ENCODE assay signal across 19 cellular contexts in genomic region chr12:47340391-47341015, GRCh38.
A peak's percentile ranks its signal among the peaks of the same experiment; 100 is the strongest.
DNase-seq lines count a peak whose midpoint lies in the region; ATAC-seq, FAIRE-seq and TF ChIP-seq lines count a peak whose summit lies in the region.
"Had no signal": no experiment of that assay in that cellular context is flagged by ENCODE, and none has a peak within 500 bp of the region (broad histone marks: within the 10 kb centered on the region; RNA-seq: fewer than 3 reads in every experiment).

No MANE protein-coding gene starts in this region.

- no peaks in the 10 kb centered on the region for H4K20me1 ChIP-seq in H1 (replicated peaks in 1 of 2; ENCODE audit: control insufficient read depth in 1 of 2, insufficient read depth in 2 of 2, low read length in 2 of 2)

- H4K5ac ChIP-seq in H1 (ENCODE audit: insufficient read length, low read depth, low read length) = no peak overlapping the region

- no peak overlapping the region for H3K4me2 ChIP-seq in H1 (ENCODE audit: insufficient read depth in 1 of 2, low read depth in 2 of 2, low read length in 2 of 2)

- no peak overlapping the region for H2BK120ac ChIP-seq in H1 (replicated peaks; ENCODE audit: low read depth, low read length)

- H2BK12ac ChIP-seq in H1 (ENCODE audit: low read depth, low read length) = no peak overlapping the region

- TF ChIP-seq POLR2A in H1 (IDR thresholded peaks at IDR 0.05; ENCODE audit: control extremely low read depth in 1 of 2, low read depth in 2 of 2, low read length in 2 of 2) (no peak), thyroid gland (IDR thresholded peaks at IDR 0.05) (no peak)

- no peak for TF ChIP-seq CTCF in astrocyte of the cerebellum (IDR thresholded peaks at IDR 0.05; ENCODE audit: low read depth, low read length, missing control alignments)
- TF ChIP-seq CTCF in H1 (IDR thresholded peaks at IDR 0.05; ENCODE audit: control extremely low read depth in 1 of 3, insufficient read depth in 1 of 3, low read depth in 1 of 3, low read length in 3 of 3) = no peak
- TF ChIP-seq CTCF in thyroid gland (IDR thresholded peaks at IDR 0.05) = no peak

- H3K27me3 ChIP-seq in H1 (replicated peaks in 1 of 4; ENCODE audit: control insufficient read depth in 3 of 4, extremely low read depth in 1 of 4, insufficient read depth in 3 of 4, low read length in 3 of 4) = peaks cover 0 to 1% (median 0%) of the 10 kb centered on the region in 4 experiments; a peak in 1 of 7 replicates
- no peaks in the 10 kb centered on the region for H3K27me3 ChIP-seq in thyroid gland

- H2BK5ac ChIP-seq in H1 (ENCODE audit: low read depth, low read length) = no peak overlapping the region

- no peak overlapping the region for H4K91ac ChIP-seq in H1 (replicated peaks; ENCODE audit: insufficient read length, low read length)

- H3K18ac ChIP-seq in H1 (ENCODE audit: extremely low read depth, low read length) = no peak overlapping the region

- H3K27ac Mint-ChIP-seq in activated naive CD8-positive, alpha-beta T cell = peak overlapping the region; percentile 18
- H3K27ac Mint-ChIP-seq in activated naive CD8-positive, alpha-beta T cell treated with anti-CD3 and anti-CD28 coated beads for 36 hours = no peak overlapping the region
- H3K27ac Mint-ChIP-seq: CD14-positive monocyte; CD8-positive, alpha-beta T cell; H9 had no signal

- ATAC-seq in GM21786 (IDR thresholded peaks at IDR 0.05; ENCODE audit: unreplicated experiment) (no peak), GM21423 (IDR thresholded peaks at IDR 0.05; ENCODE audit: unreplicated experiment) (no peak)
- ATAC-seq: CD8-positive, alpha-beta T cell had no signal

- H3K14ac ChIP-seq in H1 (ENCODE audit: insufficient read length) = no peak overlapping the region

- POLR2A ChIA-PET in H1 (lab: Charles Lee; ENCODE audit: partially characterized antibody) = no interaction called here

- no peak for FAIRE-seq in H1 (lab: Jason Lieb, UNC)
- FAIRE-seq: D721Med, GM19239 had no signal

- H3K9ac ChIP-seq in H1 (replicated peaks in 1 of 4; ENCODE audit: extremely low read depth in 1 of 4, low read depth in 3 of 4, low read length in 3 of 4) = no peak overlapping the region
- H3K9ac ChIP-seq: GM23248 had no signal

- H2BK15ac ChIP-seq in H1 (ENCODE audit: low read length) = no peak overlapping the region

- H3K27ac ChIP-seq in H1 (ENCODE audit: low read depth, low read length) (no peak overlapping the region), thyroid gland (no peak overlapping the region)
- H3K27ac ChIP-seq: 22Rv1, GM23248 had no signal

- no peak overlapping the region for H3K4me3 Mint-ChIP-seq in activated naive CD8-positive, alpha-beta T cell
- no peak overlapping the region for H3K4me3 Mint-ChIP-seq in activated naive CD8-positive, alpha-beta T cell treated with anti-CD3 and anti-CD28 coated beads for 36 hours
- H3K4me3 Mint-ChIP-seq: CD14-positive monocyte; CD8-positive, alpha-beta T cell; H9 had no signal

- no peak overlapping the region for H3K4ac ChIP-seq in H1 (replicated peaks; ENCODE audit: insufficient read length, low read depth, low read length)

- H4K8ac ChIP-seq in H1 (ENCODE audit: extremely low read depth, insufficient read depth, low read length) = no peak overlapping the region

- H3K4me1 Mint-ChIP-seq in activated naive CD8-positive, alpha-beta T cell (ENCODE audit: low read depth) = peaks cover 37% of the 10 kb centered on the region
- peaks cover 36% of the 10 kb centered on the region for H3K4me1 Mint-ChIP-seq in activated naive CD8-positive, alpha-beta T cell treated with anti-CD3 and anti-CD28 coated beads for 36 hours
- H3K4me1 Mint-ChIP-seq: CD14-positive monocyte, H9 had no signal

- CTCF ChIA-PET in H1 (lab: Charles Lee; ENCODE audit: partially characterized antibody) = interaction anchor here (1.5 kb wide), 1 partner anchor 308 kb away, joined by 4 read pairs; no protein-coding TSS in a partner anchor

- no peaks in the 10 kb centered on the region for H3K36me3 ChIP-seq in H1 (ENCODE audit: control insufficient read depth in 2 of 4, insufficient read depth in 4 of 4, low read length in 3 of 4)
- H3K36me3 ChIP-seq in thyroid gland = no peaks in the 10 kb centered on the region

- peak overlapping the region; percentile 53 for H2AFZ ChIP-seq in H1 (ENCODE audit: low read length)
- H2AFZ ChIP-seq: GM23248 had no signal

- WGBS in H1 (ENCODE audit: extremely low coverage in 1 of 2, insufficient coverage in 1 of 2, insufficient read length in 1 of 2, insufficient replicate concordance in 2 of 2, low coverage in 1 of 2, low lambda C conversion rate in 2 of 2, missing lambda C conversion rate in 1 of 2), 2 experiments = 79% methylated on average over 7 of the region's 7 CpGs; no CpG with 5 or more reads in 1 of the 2 experiments
- WGBS in thyroid gland, 2 donors = 27 to 37% methylated on average over 7 of the region's 7 CpGs

- intact Hi-C loops in thyroid gland (cut with DNase I) = no loop called here

- in situ Hi-C loops in astrocyte of the cerebellum (cut with HindIII; ENCODE audit: low sequenced_read_pairs) = no loop called here

- no peak overlapping the region for H2AK5ac ChIP-seq in H1 (ENCODE audit: low read depth, low read length)

- peaks cover 11% of the 10 kb centered on the region for H3K36me3 Mint-ChIP-seq in activated naive CD8-positive, alpha-beta T cell
- H3K36me3 Mint-ChIP-seq in activated naive CD8-positive, alpha-beta T cell treated with anti-CD3 and anti-CD28 coated beads for 36 hours = peaks cover 66% of the 10 kb centered on the region

- H3K4me1 ChIP-seq in H1 (replicated peaks in 1 of 4; ENCODE audit: control insufficient read depth in 3 of 4, insufficient read depth in 4 of 4, low read length in 3 of 4) (no peaks in the 10 kb centered on the region), thyroid gland (peaks cover 0 to 3% of the 10 kb centered on the region in 2 donors)

- no peak for DNase-seq in activated naive CD8-positive, alpha-beta T cell treated with anti-CD3 and anti-CD28 coated beads for 36 hours
- DNase-seq in astrocyte of the cerebellum (ENCODE audit: low read depth) (peak; percentile 36), H1 (ENCODE audit: low read depth in 1 of 2, low spot score in 2 of 2) (no peak), thyroid gland (peak; percentile 56 to 58), NCI-H524 treated with DMSO at 0.1 percent for 48 hours (lab: John Stamatoyannopoulos, UW) (no peak)
- DNase-seq: CD8-positive, alpha-beta T cell; COR-L47; DMS153; DND-41; GF-D8; GM23248; H9 had no signal

- H3K9me3 ChIP-seq in H1 (ENCODE audit: insufficient read depth in 2 of 2, low read depth in 1 of 2, low read length in 1 of 2) (no peaks in the 10 kb centered on the region), thyroid gland (no peaks in the 10 kb centered on the region)

- no peak overlapping the region for H3K56ac ChIP-seq in H1 (replicated peaks; ENCODE audit: insufficient read length, low read depth, low read length)

- H3K79me1 ChIP-seq in H1 (ENCODE audit: low read depth, low read length) = no peaks in the 10 kb centered on the region

- no peaks in the 10 kb centered on the region for H3K27me3 Mint-ChIP-seq in activated naive CD8-positive, alpha-beta T cell
- no peaks in the 10 kb centered on the region for H3K27me3 Mint-ChIP-seq in activated naive CD8-positive, alpha-beta T cell treated with anti-CD3 and anti-CD28 coated beads for 36 hours

- H3K23ac ChIP-seq in H1 (ENCODE audit: insufficient read length) = no peak overlapping the region

- H3K79me2 ChIP-seq in H1 (ENCODE audit: control insufficient read depth in 1 of 2, insufficient read depth in 2 of 2, low read length in 2 of 2) = no peaks in the 10 kb centered on the region

- peaks cover 11% of the 10 kb centered on the region for H3K9me3 Mint-ChIP-seq in activated naive CD8-positive, alpha-beta T cell (ENCODE audit: low read depth)
- H3K9me3 Mint-ChIP-seq in activated naive CD8-positive, alpha-beta T cell treated with anti-CD3 and anti-CD28 coated beads for 36 hours = peaks cover 32% of the 10 kb centered on the region

- no peak for TF ChIP-seq RAD21 in H1 (IDR thresholded peaks at IDR 0.05 in 1 of 2, conservative IDR thresholded peaks at IDR 0.05 in 1 of 2; ENCODE audit: low read depth in 2 of 2, low read length in 2 of 2)

- H2BK20ac ChIP-seq in H1 (ENCODE audit: low read length) = no peak overlapping the region

- TF ChIP-seq EP300 in H1 (IDR thresholded peaks at IDR 0.05; ENCODE audit: borderline replicate concordance in 1 of 2, low read depth in 2 of 2, low read length in 2 of 2) = no peak

- no peak overlapping the region for H3K4me3 ChIP-seq in astrocyte of the cerebellum (ENCODE audit: low read depth, low read length)
- H3K4me3 ChIP-seq in H1 (ENCODE audit: extremely low read depth in 1 of 4, insufficient read depth in 2 of 4, low read depth in 3 of 4, low read length in 4 of 4) = no peak overlapping the region
- H3K4me3 ChIP-seq in thyroid gland (replicated peaks in 1 of 3) = no peak overlapping the region
- H3K4me3 ChIP-seq: GM23248 had no signal

- H3K23me2 ChIP-seq in H1 (ENCODE audit: low read depth, low read length) = no peaks in the 10 kb centered on the region

TF ChIP-seq in H1, 55 proteins besides CTCF, POLR2A, EP300 and RAD21:
- TF ChIP-seq CBX5 (IDR thresholded peaks at IDR 0.05; ENCODE audit: low read depth, low read length) = no peak
- no peak for TF ChIP-seq NANOG (IDR thresholded peaks at IDR 0.05; ENCODE audit: insufficient read depth, low read depth, low read length, poor library complexity, severe bottlenecking)
- no peak for TF ChIP-seq MAX (IDR thresholded peaks at IDR 0.05)

Comparison
In these comparisons a context has a peak if more than half of its experiments do, and no peak if none do; other contexts are left out.
1. DNase-seq: peak in astrocyte of the cerebellum (single experiment) and thyroid gland (2 of 2); none in activated naive CD8-positive, alpha-beta T cell treated with anti-CD3 and anti-CD28 coated beads for 36 hours (single experiment), H1 (0 of 2) and NCI-H524 treated with DMSO at 0.1 percent for 48 hours (single experiment).